In the genomic region with DNA sequence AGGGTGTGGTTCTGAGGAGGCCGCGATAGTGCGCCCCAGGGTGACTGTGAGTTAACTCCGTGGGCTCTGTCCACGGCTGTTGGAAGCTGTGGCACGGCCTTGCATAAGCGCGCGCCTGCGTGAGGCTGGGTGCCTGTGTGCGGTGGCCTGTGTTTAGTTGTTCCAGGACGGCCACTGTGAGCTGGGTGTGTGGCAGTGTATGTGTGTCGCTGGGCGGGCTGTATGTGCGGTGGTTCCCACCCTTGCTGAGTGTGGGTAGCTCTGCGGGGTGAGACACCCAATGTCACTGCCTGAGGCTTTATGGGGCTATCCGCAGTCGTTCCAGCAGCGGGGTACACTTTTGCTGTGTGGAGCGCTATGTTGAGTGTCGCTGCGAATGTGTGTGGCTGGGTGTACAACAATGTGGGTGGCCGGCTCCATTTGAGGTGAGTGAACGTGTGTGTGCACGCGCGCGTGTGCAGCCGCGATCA, we compare ENCODE assay signal across 1 cellular context.
TF ChIP-seq lines count a peak whose summit lies in the region.

No MANE protein-coding gene starts in this region.

TF ChIP-seq in K562, 482 proteins besides CTCF, POLR2A, EP300 and RAD21 (continues in another document):
- TF ChIP-seq ELF1 (tag; IDR thresholded peaks at IDR 0.05): no peak
- TF ChIP-seq SMC3 (conservative IDR thresholded peaks at IDR 0.05; ENCODE audit: insufficient read depth, low read depth, low read length): no peak
- TF ChIP-seq SRSF9 (IDR thresholded peaks at IDR 0.05; ENCODE audit: borderline replicate concordance, low read depth, low read length): no peak
- TF ChIP-seq TCF7 (IDR thresholded peaks at IDR 0.05; ENCODE audit: borderline replicate concordance): no peak
- no peak for TF ChIP-seq ZNF561 (CRISPR knock-in tag; conservative IDR thresholded peaks at IDR 0.05)
- no peak for TF ChIP-seq MCM3 (IDR thresholded peaks at IDR 0.05)
- TF ChIP-seq ZNF584 (CRISPR knock-in tag; IDR thresholded peaks at IDR 0.05; ENCODE audit: low read depth): peak; percentile 10; the same call in 1 of the 2 replicates
- TF ChIP-seq ZNF146 (CRISPR knock-in tag; IDR thresholded peaks at IDR 0.05; ENCODE audit: unreplicated experiment): no peak
- TF ChIP-seq TCFL5 (CRISPR knock-in tag; conservative IDR thresholded peaks at IDR 0.05): no peak
- no peak for TF ChIP-seq TRIM28 (IDR thresholded peaks at IDR 0.05)
- no peak for TF ChIP-seq ZNF124 (CRISPR knock-in tag; IDR thresholded peaks at IDR 0.05)
- TF ChIP-seq ZBTB11 (CRISPR knock-in tag; IDR thresholded peaks at IDR 0.05): no peak
- TF ChIP-seq, protein P1, sequence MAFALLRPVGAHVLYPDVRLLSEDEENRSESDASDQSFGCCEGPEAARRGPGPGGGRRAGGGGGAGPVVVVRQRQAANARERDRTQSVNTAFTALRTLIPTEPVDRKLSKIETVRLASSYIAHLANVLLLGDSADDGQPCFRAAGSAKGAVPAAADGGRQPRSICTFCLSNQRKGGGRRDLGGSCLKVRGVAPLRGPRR (CRISPR knock-in tag; IDR thresholded peaks at IDR 0.05): no peak
- no peak for TF ChIP-seq CEBPG (CRISPR knock-in tag; IDR thresholded peaks at IDR 0.05)
- no peak for TF ChIP-seq CEBPG (tag; conservative IDR thresholded peaks at IDR 0.05 in 1 of 2, IDR thresholded peaks at IDR 0.05 in 1 of 2)
- TF ChIP-seq FOXJ3 (CRISPR knock-in tag; IDR thresholded peaks at IDR 0.05): no peak
- no peak for TF ChIP-seq ZNF277 (CRISPR knock-in tag; IDR thresholded peaks at IDR 0.05; ENCODE audit: borderline replicate concordance)
- TF ChIP-seq ZNF395 (CRISPR knock-in tag; IDR thresholded peaks at IDR 0.05): no peak; the same call in 1 of the 2 replicates
- no peak for TF ChIP-seq TFE3 (CRISPR knock-in tag; IDR thresholded peaks at IDR 0.05)
- no peak for TF ChIP-seq RHOXF2B (CRISPR knock-in tag; conservative IDR thresholded peaks at IDR 0.05)
- TF ChIP-seq NR2F6 (CRISPR knock-in tag; IDR thresholded peaks at IDR 0.05): no peak
- no peak for TF ChIP-seq CEBPB (tag; IDR thresholded peaks at IDR 0.05)
- TF ChIP-seq, protein P2, sequence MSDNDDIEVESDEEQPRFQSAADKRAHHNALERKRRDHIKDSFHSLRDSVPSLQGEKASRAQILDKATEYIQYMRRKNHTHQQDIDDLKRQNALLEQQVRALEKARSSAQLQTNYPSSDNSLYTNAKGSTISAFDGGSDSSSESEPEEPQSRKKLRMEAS (CRISPR knock-in tag; IDR thresholded peaks at IDR 0.05): no peak; the same call in 1 of the 2 replicates
- TF ChIP-seq CBX3 (IDR thresholded peaks at IDR 0.05; ENCODE audit: borderline replicate concordance in 1 of 2, low read length in 2 of 2): peak in 1 of 2 experiments; percentile 3; a peak in 1 of 3 replicates
- TF ChIP-seq ZEB2 (IDR thresholded peaks at IDR 0.05): no peak
- TF ChIP-seq C11orf30 (IDR thresholded peaks at IDR 0.05; ENCODE audit: low read depth): no peak
- TF ChIP-seq L3MBTL2 (IDR thresholded peaks at IDR 0.05): no peak; the same call in 1 of the 2 replicates
- peak in 1 of 2 experiments; percentile 89; a peak in 2 of 4 replicates for TF ChIP-seq NRF1 (conservative IDR thresholded peaks at IDR 0.05 in 1 of 2, IDR thresholded peaks at IDR 0.05 in 1 of 2)
- TF ChIP-seq TAL1 (IDR thresholded peaks at IDR 0.05): no peak
- TF ChIP-seq, protein P3, sequence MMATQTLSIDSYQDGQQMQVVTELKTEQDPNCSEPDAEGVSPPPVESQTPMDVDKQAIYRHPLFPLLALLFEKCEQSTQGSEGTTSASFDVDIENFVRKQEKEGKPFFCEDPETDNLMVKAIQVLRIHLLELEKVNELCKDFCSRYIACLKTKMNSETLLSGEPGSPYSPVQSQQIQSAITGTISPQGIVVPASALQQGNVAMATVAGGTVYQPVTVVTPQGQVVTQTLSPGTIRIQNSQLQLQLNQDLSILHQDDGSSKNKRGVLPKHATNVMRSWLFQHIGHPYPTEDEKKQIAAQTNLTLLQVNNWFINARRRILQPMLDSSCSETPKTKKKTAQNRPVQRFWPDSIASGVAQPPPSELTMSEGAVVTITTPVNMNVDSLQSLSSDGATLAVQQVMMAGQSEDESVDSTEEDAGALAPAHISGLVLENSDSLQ (IDR thresholded peaks at IDR 0.05): no peak
- TF ChIP-seq TAF9B (IDR thresholded peaks at IDR 0.05; ENCODE audit: partially characterized antibody): no peak
- peak; percentile 91; the same call in 1 of the 2 replicates for TF ChIP-seq MTA3 (IDR thresholded peaks at IDR 0.05; ENCODE audit: borderline replicate concordance)
- TF ChIP-seq TRIM24 (IDR thresholded peaks at IDR 0.05): no peak
- no peak for TF ChIP-seq ILF3 (IDR thresholded peaks at IDR 0.05; ENCODE audit: borderline replicate concordance)
- no peak; the same call in 1 of the 2 replicates for TF ChIP-seq MIER1 (IDR thresholded peaks at IDR 0.05; ENCODE audit: low read depth)
- no peak for TF ChIP-seq CGGBP1 (CRISPR knock-in tag; IDR thresholded peaks at IDR 0.05)
- no peak for TF ChIP-seq HEY1 (CRISPR knock-in tag; IDR thresholded peaks at IDR 0.05; ENCODE audit: borderline replicate concordance)
- no peak for TF ChIP-seq POLR3G (IDR thresholded peaks at IDR 0.05; ENCODE audit: extremely low read depth, insufficient read length, insufficient replicate concordance)
- TF ChIP-seq, protein P4, sequence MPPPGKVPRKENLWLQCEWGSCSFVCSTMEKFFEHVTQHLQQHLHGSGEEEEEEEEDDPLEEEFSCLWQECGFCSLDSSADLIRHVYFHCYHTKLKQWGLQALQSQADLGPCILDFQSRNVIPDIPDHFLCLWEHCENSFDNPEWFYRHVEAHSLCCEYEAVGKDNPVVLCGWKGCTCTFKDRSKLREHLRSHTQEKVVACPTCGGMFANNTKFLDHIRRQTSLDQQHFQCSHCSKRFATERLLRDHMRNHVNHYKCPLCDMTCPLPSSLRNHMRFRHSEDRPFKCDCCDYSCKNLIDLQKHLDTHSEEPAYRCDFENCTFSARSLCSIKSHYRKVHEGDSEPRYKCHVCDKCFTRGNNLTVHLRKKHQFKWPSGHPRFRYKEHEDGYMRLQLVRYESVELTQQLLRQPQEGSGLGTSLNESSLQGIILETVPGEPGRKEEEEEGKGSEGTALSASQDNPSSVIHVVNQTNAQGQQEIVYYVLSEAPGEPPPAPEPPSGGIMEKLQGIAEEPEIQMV (tag; conservative IDR thresholded peaks at IDR 0.05; ENCODE audit: low read depth): no peak
- no peak for TF ChIP-seq ZNF766 (CRISPR knock-in tag; conservative IDR thresholded peaks at IDR 0.05)
- no peak for TF ChIP-seq ZNF121 (CRISPR knock-in tag; conservative IDR thresholded peaks at IDR 0.05)
- TF ChIP-seq HMG20A (CRISPR knock-in tag; conservative IDR thresholded peaks at IDR 0.05): no peak
- TF ChIP-seq SRSF7 (optimal IDR thresholded peaks at IDR 0.05; ENCODE audit: low read depth, low read length): no peak
- TF ChIP-seq FOXJ2 (tag; IDR thresholded peaks at IDR 0.05): no peak
- peak; percentile 75; the same call in 1 of the 2 replicates for TF ChIP-seq ELF4 (CRISPR knock-in tag; IDR thresholded peaks at IDR 0.05)
- TF ChIP-seq, protein P5, sequence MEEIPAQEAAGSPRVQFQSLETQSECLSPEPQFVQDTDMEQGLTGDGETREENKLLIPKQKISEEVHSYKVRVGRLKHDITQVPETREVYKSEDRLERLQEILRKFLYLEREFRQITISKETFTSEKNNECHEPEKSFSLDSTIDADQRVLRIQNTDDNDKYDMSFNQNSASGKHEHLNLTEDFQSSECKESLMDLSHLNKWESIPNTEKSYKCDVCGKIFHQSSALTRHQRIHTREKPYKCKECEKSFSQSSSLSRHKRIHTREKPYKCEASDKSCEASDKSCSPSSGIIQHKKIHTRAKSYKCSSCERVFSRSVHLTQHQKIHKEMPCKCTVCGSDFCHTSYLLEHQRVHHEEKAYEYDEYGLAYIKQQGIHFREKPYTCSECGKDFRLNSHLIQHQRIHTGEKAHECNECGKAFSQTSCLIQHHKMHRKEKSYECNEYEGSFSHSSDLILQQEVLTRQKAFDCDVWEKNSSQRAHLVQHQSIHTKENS (CRISPR knock-in tag; IDR thresholded peaks at IDR 0.05): no peak
- TF ChIP-seq PTRF (tag; IDR thresholded peaks at IDR 0.05): no peak
- no peak for TF ChIP-seq NR1H2 (CRISPR knock-in tag; IDR thresholded peaks at IDR 0.05)
- TF ChIP-seq ZNF140 (CRISPR knock-in tag; IDR thresholded peaks at IDR 0.05): no peak
- TF ChIP-seq, protein P6, sequence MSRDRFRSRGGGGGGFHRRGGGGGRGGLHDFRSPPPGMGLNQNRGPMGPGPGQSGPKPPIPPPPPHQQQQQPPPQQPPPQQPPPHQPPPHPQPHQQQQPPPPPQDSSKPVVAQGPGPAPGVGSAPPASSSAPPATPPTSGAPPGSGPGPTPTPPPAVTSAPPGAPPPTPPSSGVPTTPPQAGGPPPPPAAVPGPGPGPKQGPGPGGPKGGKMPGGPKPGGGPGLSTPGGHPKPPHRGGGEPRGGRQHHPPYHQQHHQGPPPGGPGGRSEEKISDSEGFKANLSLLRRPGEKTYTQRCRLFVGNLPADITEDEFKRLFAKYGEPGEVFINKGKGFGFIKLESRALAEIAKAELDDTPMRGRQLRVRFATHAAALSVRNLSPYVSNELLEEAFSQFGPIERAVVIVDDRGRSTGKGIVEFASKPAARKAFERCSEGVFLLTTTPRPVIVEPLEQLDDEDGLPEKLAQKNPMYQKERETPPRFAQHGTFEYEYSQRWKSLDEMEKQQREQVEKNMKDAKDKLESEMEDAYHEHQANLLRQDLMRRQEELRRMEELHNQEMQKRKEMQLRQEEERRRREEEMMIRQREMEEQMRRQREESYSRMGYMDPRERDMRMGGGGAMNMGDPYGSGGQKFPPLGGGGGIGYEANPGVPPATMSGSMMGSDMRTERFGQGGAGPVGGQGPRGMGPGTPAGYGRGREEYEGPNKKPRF (IDR thresholded peaks at IDR 0.05; ENCODE audit: low read depth, low read length): no peak
- no peak for TF ChIP-seq BDP1 (IDR thresholded peaks at IDR 0.05; ENCODE audit: insufficient read depth, insufficient read length)
- TF ChIP-seq, protein P7, sequence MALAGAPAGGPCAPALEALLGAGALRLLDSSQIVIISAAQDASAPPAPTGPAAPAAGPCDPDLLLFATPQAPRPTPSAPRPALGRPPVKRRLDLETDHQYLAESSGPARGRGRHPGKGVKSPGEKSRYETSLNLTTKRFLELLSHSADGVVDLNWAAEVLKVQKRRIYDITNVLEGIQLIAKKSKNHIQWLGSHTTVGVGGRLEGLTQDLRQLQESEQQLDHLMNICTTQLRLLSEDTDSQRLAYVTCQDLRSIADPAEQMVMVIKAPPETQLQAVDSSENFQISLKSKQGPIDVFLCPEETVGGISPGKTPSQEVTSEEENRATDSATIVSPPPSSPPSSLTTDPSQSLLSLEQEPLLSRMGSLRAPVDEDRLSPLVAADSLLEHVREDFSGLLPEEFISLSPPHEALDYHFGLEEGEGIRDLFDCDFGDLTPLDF (CRISPR knock-in tag; IDR thresholded peaks at IDR 0.05): no peak
- no peak for TF ChIP-seq ZNF324 (CRISPR knock-in tag; IDR thresholded peaks at IDR 0.05)
